In genomic region chr11:24274214-24274781, GRCh38 we compare ENCODE assay signal across 6 cellular contexts.
A peak's percentile ranks its signal among the peaks of the same experiment; 100 is the strongest.
DNase-seq lines count a peak whose midpoint lies in the region; ATAC-seq, FAIRE-seq and TF ChIP-seq lines count a peak whose summit lies in the region.
"Not testable (repeated sequence)": the region's sequence is repeated elsewhere in the genome, so short reads cannot be mapped to it uniquely, and the experiment has no call there.

No MANE protein-coding gene starts in this region.

- H3K4me1 ChIP-seq in kidney (ENCODE audit: control insufficient read depth in 1 of 2, insufficient read depth in 1 of 2, low read depth in 1 of 2, low read length in 2 of 2); lower lobe of right lung; ovary (ENCODE audit: insufficient read depth); spleen: not testable (repeated sequence)

- H3K27ac ChIP-seq in kidney (ENCODE audit: low read depth in 2 of 2, low read length in 2 of 2); lower lobe of right lung; ovary; spleen: not testable (repeated sequence)

- DNase-seq in activated T-helper 9 cell treated with anti-CD3 and anti-CD28 coated beads, Interleukin-2, amount 50 U/mL, for 16 hours (ENCODE audit: low read depth), result peak; percentile 0
- DNase-seq in Right ventricle myocardium superior, result peak; percentile 33
- DNase-seq in kidney, result peak; percentile 59
- peak; percentile 21 for DNase-seq in lower lobe of right lung
- peak in 3 of 5 donors; percentile 6 to 13 (median 7) for DNase-seq in ovary
- DNase-seq in spleen, result peak; percentile 66

- not testable (repeated sequence) for ATAC-seq in Right ventricle myocardium superior (ENCODE audit: poor library complexity); lower lobe of right lung

- TF ChIP-seq CTCF in kidney (IDR thresholded peaks at IDR 0.05; ENCODE audit: borderline replicate concordance, extremely low read depth, insufficient read depth); lower lobe of right lung (IDR thresholded peaks at IDR 0.05); ovary (IDR thresholded peaks at IDR 0.05); spleen (IDR thresholded peaks at IDR 0.05 in 8 of 11, conservative IDR thresholded peaks at IDR 0.05 in 3 of 11): not testable (repeated sequence)

- H3K9ac ChIP-seq in kidney (ENCODE audit: low read length in 2 of 2), result not testable (repeated sequence)

- not testable (repeated sequence) for H3K36me3 ChIP-seq in kidney (ENCODE audit: control insufficient read depth in 1 of 2, insufficient read depth in 2 of 2, low read length in 2 of 2); lower lobe of right lung; ovary; spleen

- TF ChIP-seq POLR2A in ovary (IDR thresholded peaks at IDR 0.05); spleen (IDR thresholded peaks at IDR 0.05): not testable (repeated sequence)

- not testable (repeated sequence) for H3K9me3 ChIP-seq in kidney (ENCODE audit: control insufficient read depth in 1 of 2, low read length in 2 of 2); lower lobe of right lung; ovary
- H3K9me3 ChIP-seq in spleen, result peaks cover 0 to 24% (median 2%) of the 10 kb centered on the region in 8 donors

- not testable (repeated sequence) for FAIRE-seq in kidney (lab: Jason Lieb, UNC)

- not testable (repeated sequence) for H3K4me3 ChIP-seq in kidney (ENCODE audit: low read length in 2 of 2); lower lobe of right lung; ovary; spleen

- H3K27me3 ChIP-seq in lower lobe of right lung (ENCODE audit: low read depth); ovary; spleen (replicated peaks in 1 of 7): not testable (repeated sequence)

- TF ChIP-seq EP300 in ovary (IDR thresholded peaks at IDR 0.05), result not testable (repeated sequence)

- intact Hi-C loops in Right ventricle myocardium superior (cut with DNase I); kidney (cut with DNase I); lower lobe of right lung (cut with DNase I); ovary (cut with DNase I); spleen (cut with DNase I; ENCODE audit: low total_unique reads): not testable (repeated sequence)

- WGBS in ovary, 3 donors, result 94 to 96% (median 94%) methylated on average over 18 to 25 of the region's 25 CpGs
- 86 to 95% (median 87%) methylated on average over 12 to 25 of the region's 25 CpGs for WGBS in spleen, 5 donors

Comparison
In these comparisons a context has a peak if more than half of its experiments do, and no peak if none do; other contexts are left out.
1. DNase-seq: peak in every context shown above with its lines; median percentile 66 in spleen; 59 in kidney; 33 in Right ventricle myocardium superior; 21 in lower lobe of right lung; 7 in ovary; 0 in activated T-helper 9 cell treated with anti-CD3 and anti-CD28 coated beads, Interleukin-2, amount 50 U/mL, for 16 hours.